ENCODE assay signal across 18 cellular contexts in genomic region chr7:107190090-107190489, GRCh38.
"Had no signal": no experiment of that assay in that cellular context is flagged by ENCODE, and none has a peak within 500 bp of the region (broad histone marks: within the 10 kb centered on the region; RNA-seq: fewer than 3 reads in every experiment).

No MANE protein-coding gene starts in this region.

- H3K9ac ChIP-seq: SK-N-SH had no signal

- H3K4me2 ChIP-seq: SK-N-SH had no signal

- DNase-seq: Karpas-422, KG1, MG63, NCI-H1092 treated with DMSO at 0.1 percent for 48 hours, NCI-H1436, NCI-H187, NCI-H2029, NCI-H2081 treated with DMSO at 0.1 percent for 48 hours, NCI-H2171, NCI-H226, NCI-H446, NCI-H510A, NCI-H524 treated with DMSO at 0.1 percent for 48 hours, NCI-H69, NCI-H774, SHP77, SK-N-SH had no signal

- H3K27me3 ChIP-seq: MG63 had no signal

- H3K4me3 ChIP-seq: MG63 had no signal

- H3K9me3 ChIP-seq: MG63, SK-N-SH had no signal

- H3K27ac ChIP-seq: RWPE1 had no signal
